Comparison of ENCODE assay signal across 8 cellular contexts in the genomic region with DNA sequence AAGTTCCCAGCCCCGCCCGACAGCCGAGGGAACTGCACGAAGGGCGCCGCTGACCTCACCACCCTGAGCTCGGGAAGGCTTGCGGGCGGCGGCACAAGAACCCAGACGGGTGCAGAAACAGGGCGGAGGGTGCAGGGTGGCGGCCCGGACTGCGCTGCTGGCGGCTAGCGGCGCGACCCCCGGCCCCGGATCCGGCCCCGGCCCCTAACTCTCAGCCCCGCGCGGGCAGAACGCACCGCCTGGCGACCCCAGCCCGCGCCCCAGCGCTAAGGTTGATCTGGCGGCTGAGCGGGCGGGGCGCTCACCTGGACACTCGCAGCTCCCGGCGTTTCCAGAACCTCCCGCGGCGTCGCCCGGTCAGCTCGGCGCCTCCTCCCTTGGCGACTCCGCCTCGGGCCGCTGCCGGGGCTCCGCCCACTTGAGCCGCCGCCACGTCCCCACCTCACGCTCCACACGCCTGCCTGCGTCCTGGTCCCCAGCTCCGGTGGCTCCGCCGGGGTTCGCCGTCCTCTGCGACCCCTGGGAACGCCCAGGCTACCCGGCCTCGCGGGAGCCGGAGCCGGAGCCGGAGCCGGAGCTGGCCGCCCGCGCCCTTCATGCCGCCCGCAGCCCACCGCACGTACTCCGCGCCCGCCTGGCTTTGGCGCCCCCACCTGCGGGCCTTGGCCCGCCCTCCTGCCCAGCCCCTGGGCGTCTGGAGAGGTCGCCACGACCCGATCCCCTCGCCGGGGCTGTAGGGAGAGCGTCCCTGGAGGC. TPM values are rescaled to one million over a fixed set of nuclear protein-coding genes. Genes with fewer than 3 reads are reported as not detected.
DNase-seq lines count a peak whose midpoint lies in the region; ATAC-seq and TF ChIP-seq lines count a peak whose summit lies in the region.

A gene (minus strand): TSS at position 369 of the 756 bp plus-strand sequence. CDS start 9,227 bp downstream, outside the sequence.

- ATAC-seq in HG02642 (IDR thresholded peaks at IDR 0.05; ENCODE audit: poor library complexity, unreplicated experiment), result peak; percentile 94
- peak; percentile 55 to 67 for ATAC-seq in activated CD4-positive, CD25-positive, alpha-beta regulatory T cell treated with anti-CD3 and anti-CD28 coated beads, Interleukin-2, amount 50 U/mL, for 24 hours
- peak; percentile 94 to 98 (median 96) for ATAC-seq in right lobe of liver

- H3K9me3 ChIP-seq in ectodermal cell (ENCODE audit: control insufficient read depth, low read length) (no peaks in the 10 kb centered on the region), right lobe of liver (no peaks in the 10 kb centered on the region)

- WGBS in ectodermal cell, 2 experiments, result 0% methylated on average over 91 of the region's 92 CpGs
- WGBS in right lobe of liver (ENCODE audit: insufficient coverage, low coverage, low lambda C conversion rate, missing lambda C conversion rate), result 0% methylated on average over 9 of the region's 92 CpGs

- H3K4me1 ChIP-seq in ectodermal cell (ENCODE audit: control insufficient read depth, insufficient read depth, low read length) (no peaks in the 10 kb centered on the region), right lobe of liver (peaks cover 0 to 10% (median 0%) of the 10 kb centered on the region in 4 donors)

- peak within 1 kb of the TSS; percentile 60 for H3K4me3 ChIP-seq in ectodermal cell (ENCODE audit: insufficient read depth, low read depth, low read length)
- H3K4me3 ChIP-seq in right lobe of liver, result peak within 1 kb of the TSS; percentile 52 to 65 (median 61)

- H3K27me3 ChIP-seq in ectodermal cell (ENCODE audit: control insufficient read depth, insufficient read depth, low read length, poor library complexity, severe bottlenecking) (peaks cover 34% of the 10 kb centered on the region), right lobe of liver (no peaks in the 10 kb centered on the region)

- TF ChIP-seq CTCF in right lobe of liver (IDR thresholded peaks at IDR 0.05), result peak in 1 of 4 donors; percentile 38

- no peaks in the 10 kb centered on the region for H3K36me3 ChIP-seq in ectodermal cell (ENCODE audit: control insufficient read depth, insufficient read depth, low read length)
- no peaks in the 10 kb centered on the region for H3K36me3 ChIP-seq in right lobe of liver

- peak; percentile 81 for TF ChIP-seq POLR2A in right lobe of liver (IDR thresholded peaks at IDR 0.05)

- peak; percentile 52 for DNase-seq in activated naive CD4-positive, alpha-beta T cell treated with Interleukin-2 at 50 U/mL for 16 hours
- DNase-seq in activated naive CD4-positive, alpha-beta T cell treated with anti-CD3 and anti-CD28 coated beads, Interleukin-2, amount 50 U/mL, for 16 hours, result no peak
- DNase-seq in NCI-H2029 (lab: John Stamatoyannopoulos, UW) (peak; percentile 61), right lobe of liver (peak; percentile 91 to 94 (median 92))
- peak; percentile 31 for DNase-seq in stimulated activated CD4-positive, alpha-beta T cell treated with anti-CD3 and anti-CD28 coated beads, Interleukin-4, amount 100 ng/mL, for 1 hour

- intact Hi-C loops in right lobe of liver (cut with DNase I), result no loop called here

- no peak within 1 kb of the TSS for H3K27ac ChIP-seq in ectodermal cell (ENCODE audit: insufficient read depth, low read depth, low read length, poor library complexity, severe bottlenecking)
- peak within 1 kb of the TSS; percentile 93 to 98 (median 95) for H3K27ac ChIP-seq in right lobe of liver

RNA-seq across cellular contexts. Expression of the gene that starts here (rescaled TPM):
- 2.9 TPM for polyA plus RNA-seq in ectodermal cell (2013, experiment 1 of 4)
- polyA plus RNA-seq in ectodermal cell (2013, experiment 2 of 4), result 2.8 TPM
- 4.7 TPM for polyA plus RNA-seq in ectodermal cell (2013, experiment 3 of 4)
- polyA plus RNA-seq in ectodermal cell (2013, experiment 4 of 4), result 4.7 TPM
- total RNA-seq in right lobe of liver, result 10 to 100 TPM; 11.5 to 23.2 (median 16.5) TPM
